Comparison of ENCODE assay signal across 12 cellular contexts in genomic region chr17:40956401-40957254, GRCh38. TPM values are rescaled to one million over a fixed set of nuclear protein-coding genes. Genes with fewer than 3 reads are reported as not detected.
DNase-seq lines count a peak whose midpoint lies in the region; TF ChIP-seq lines count a peak whose summit lies in the region.
"Had no signal": no experiment of that assay in that cellular context is flagged by ENCODE, and none has a peak within 500 bp of the region (broad histone marks: within the 10 kb centered on the region; RNA-seq: fewer than 3 reads in every experiment).

No MANE protein-coding gene starts in this region.

- peak overlapping the region; percentile 63; the same call in 1 of the 2 replicates for H3K27ac ChIP-seq in SK-N-MC
- H3K27ac ChIP-seq: neural progenitor cell, SJSA1, tibial nerve had no signal

- DNase-seq in HFF-Myc (ENCODE audit: extremely low read depth, low read depth) (peak; percentile 82), SK-N-MC (ENCODE audit: low read depth, low spot score) (no peak), fibroblast of peridontal ligament (ENCODE audit: extremely low read depth) (peak; percentile 98), stromal cell of bone marrow (ENCODE audit: low read depth) (peak; percentile 93), NCI-H82 treated with DMSO at 0.1 percent for 48 hours (lab: John Stamatoyannopoulos, UW; ENCODE audit: unreplicated experiment) (no peak), NCI-H345 (lab: John Stamatoyannopoulos, UW) (no peak), RPMI8226 (no peak), H7 (no peak)
- DNase-seq: NCI-H1694 treated with DMSO at 0.1 percent for 48 hours had no signal

- H3K4me3 ChIP-seq in HFF-Myc (replicated peaks; ENCODE audit: low read depth, low read length) (no peak overlapping the region), SK-N-MC (peak overlapping the region; percentile 51; the same call in 1 of the 2 replicates), H7 (ENCODE audit: insufficient read depth, low read depth, low read length) (no peak overlapping the region)
- H3K4me3 ChIP-seq: neural progenitor cell, SJSA1, tibial nerve had no signal

- H3K9ac ChIP-seq in SK-N-MC (ENCODE audit: insufficient read length): no peak overlapping the region
- H3K9ac ChIP-seq: neural progenitor cell had no signal

- no peaks in the 10 kb centered on the region for H3K27me3 ChIP-seq in H7 (ENCODE audit: control insufficient read depth, insufficient read depth, low read length)
- H3K27me3 ChIP-seq: neural progenitor cell, SJSA1, tibial nerve had no signal

- no peak for TF ChIP-seq CTCF in HFF-Myc (IDR thresholded peaks at IDR 0.05; ENCODE audit: low read depth, low read length, missing control alignments)

- H3K36me3 ChIP-seq in SK-N-MC (ENCODE audit: insufficient read depth, low read length): no peaks in the 10 kb centered on the region
- no peaks in the 10 kb centered on the region for H3K36me3 ChIP-seq in H7 (replicated peaks; ENCODE audit: control insufficient read depth, insufficient read depth, low read length)
- H3K36me3 ChIP-seq: neural progenitor cell, SJSA1, tibial nerve had no signal

- no peaks in the 10 kb centered on the region for H3K9me3 ChIP-seq in SK-N-MC (ENCODE audit: low read depth, low read length)
- H3K9me3 ChIP-seq: SJSA1, tibial nerve had no signal

RNA-seq across cellular contexts. Expression of gene KRT39, which starts 10.1 kb away (rescaled TPM):
- not detected in 2 replicates for total RNA-seq in H7 (2014; rRNA removed; shearing (Covaris generic))
- total RNA-seq: SJSA1, tibial nerve had no signal

RNA-seq across cellular contexts. Expression of gene KRT23, which starts 19.2 kb away (rescaled TPM):
- total RNA-seq in H7 (2014; rRNA removed; shearing (Covaris generic)): not detected in 2 replicates
- total RNA-seq: SJSA1, tibial nerve had no signal

RNA-seq across cellular contexts. Expression of gene KRT40, which starts 27.5 kb away (rescaled TPM):
- total RNA-seq in H7 (2014; rRNA removed; shearing (Covaris generic)): not detected in 2 replicates
- total RNA-seq: SJSA1, tibial nerve had no signal

RNA-seq across cellular contexts. Expression of gene KRTAP3-3, which starts 37.3 kb away (rescaled TPM):
- total RNA-seq in H7 (2014; rRNA removed; shearing (Covaris generic)): not detected in 2 replicates
- total RNA-seq: SJSA1, tibial nerve had no signal

RNA-seq across cellular contexts. Expression of gene KRTAP3-2, which starts 43.1 kb away (rescaled TPM):
- not detected in 2 replicates for total RNA-seq in H7 (2014; rRNA removed; shearing (Covaris generic))
- total RNA-seq: SJSA1, tibial nerve had no signal

Comparison
In these comparisons a context has a peak if more than half of its experiments do, and no peak if none do; other contexts are left out.
1. DNase-seq: peak in HFF-Myc (single experiment), fibroblast of peridontal ligament (single experiment) and stromal cell of bone marrow (single experiment); none in SK-N-MC (single experiment), NCI-H82 treated with DMSO at 0.1 percent for 48 hours (single experiment), NCI-H345 (single experiment), RPMI8226 (single experiment) and H7 (single experiment).